8 cellular contexts compared by ENCODE assay signal in genomic region chr22:36286096-36286957, GRCh38. TPM values are rescaled to one million over a fixed set of nuclear protein-coding genes. Genes with fewer than 3 reads are reported as not detected.
DNase-seq lines count a peak whose midpoint lies in the region; ATAC-seq and TF ChIP-seq lines count a peak whose summit lies in the region.

No MANE protein-coding gene starts in this region.

- POLR2A ChIA-PET in naive thymus-derived CD4-positive, alpha-beta T cell (lab: Charles Lee), result interaction anchor here (1.1 to 1.5 kb wide), 4 partner anchors 8 to 13 kb away, joined by 3 to 4 read pairs (median 4); no protein-coding TSS in a partner anchor

- peaks cover 9% of the 10 kb centered on the region; the same call in 1 of the 2 replicates for H3K9me3 Mint-ChIP-seq in HFFc6
- peaks cover 0 to 26% (median 0%) of the 10 kb centered on the region in 11 donors for H3K9me3 Mint-ChIP-seq in naive thymus-derived CD4-positive, alpha-beta T cell
- H3K9me3 Mint-ChIP-seq in stimulated activated naive B cell treated with anti-CD40 and anti-IgM and Interleukin-4, amounts not matched to agents 10 μg/mL and 1 μg/mL and 100 μg/mL, for 72 hours, result no peaks in the 10 kb centered on the region

- intact Hi-C loops in naive thymus-derived CD4-positive, alpha-beta T cell (cut with micrococcal nuclease), result loop anchor here in 1 of 2 donors (1.0 kb wide), 1 partner anchor 9 kb away; no protein-coding TSS in a partner anchor

- peaks cover 38% of the 10 kb centered on the region for H3K36me3 Mint-ChIP-seq in HFFc6 (ENCODE audit: low read depth)
- H3K36me3 Mint-ChIP-seq in naive thymus-derived CD4-positive, alpha-beta T cell, result peaks cover 19 to 62% (median 39%) of the 10 kb centered on the region in 5 donors
- peaks cover 52 to 73% of the 10 kb centered on the region in 2 donors for H3K36me3 Mint-ChIP-seq in stimulated activated naive B cell treated with anti-CD40 and anti-IgM and Interleukin-4, amounts not matched to agents 10 μg/mL and 1 μg/mL and 100 μg/mL, for 72 hours

- H3K4me2 ChIP-seq in BLaER1, result peak overlapping the region; percentile 68
- H3K4me2 ChIP-seq in OCI-LY3 (ENCODE audit: low read length), result no peak overlapping the region

- no peak overlapping the region for H3K4me3 ChIP-seq in BLaER1
- H3K4me3 ChIP-seq in OCI-LY3 (ENCODE audit: low read length), result no peak overlapping the region
- H3K4me3 ChIP-seq in esophagus (ENCODE audit: low read depth in 1 of 2, low read length in 2 of 2), result no peak overlapping the region
- no peak overlapping the region for H3K4me3 ChIP-seq in naive thymus-derived CD4-positive, alpha-beta T cell (ENCODE audit: low read length)

- H3K27me3 ChIP-seq in BLaER1 (no peaks in the 10 kb centered on the region), OCI-LY3 (ENCODE audit: low read depth, low read length) (no peaks in the 10 kb centered on the region), esophagus (ENCODE audit: control insufficient read depth in 1 of 2, insufficient read depth in 2 of 2, low read length in 2 of 2) (no peaks in the 10 kb centered on the region)
- no peaks in the 10 kb centered on the region for H3K27me3 ChIP-seq in naive thymus-derived CD4-positive, alpha-beta T cell (ENCODE audit: control insufficient read depth in 2 of 2, insufficient read depth in 2 of 2, low read length in 2 of 2)

- WGBS in esophagus, 2 donors, result 58 to 60% methylated on average over 28 of the region's 28 CpGs

- peak overlapping the region; percentile 68; the same call in 1 of the 2 replicates for H3K4me3 Mint-ChIP-seq in HFFc6
- peak overlapping the region in 4 of 10 donors; percentile 4 to 42 (median 22) for H3K4me3 Mint-ChIP-seq in naive thymus-derived CD4-positive, alpha-beta T cell
- H3K4me3 Mint-ChIP-seq in stimulated activated naive B cell treated with anti-CD40 and anti-IgM and Interleukin-4, amounts not matched to agents 10 μg/mL and 1 μg/mL and 100 μg/mL, for 72 hours, result peak overlapping the region; percentile 31 to 53

- no peaks in the 10 kb centered on the region; the same call in 1 of the 2 replicates for H3K9me3 ChIP-seq in BLaER1
- no peaks in the 10 kb centered on the region for H3K9me3 ChIP-seq in OCI-LY3 (ENCODE audit: insufficient read depth, low read length)
- no peaks in the 10 kb centered on the region for H3K9me3 ChIP-seq in esophagus (ENCODE audit: control insufficient read depth in 2 of 2, insufficient read depth in 1 of 2, low read depth in 1 of 2, low read length in 1 of 2)
- no peaks in the 10 kb centered on the region for H3K9me3 ChIP-seq in naive thymus-derived CD4-positive, alpha-beta T cell (ENCODE audit: control insufficient read depth in 2 of 3, low read length in 3 of 3)

- peaks cover 59% of the 10 kb centered on the region for H3K27me3 Mint-ChIP-seq in HFFc6 (ENCODE audit: insufficient read depth)
- H3K27me3 Mint-ChIP-seq in naive thymus-derived CD4-positive, alpha-beta T cell, result no peaks in the 10 kb centered on the region
- no peaks in the 10 kb centered on the region for H3K27me3 Mint-ChIP-seq in stimulated activated naive B cell treated with anti-CD40 and anti-IgM and Interleukin-4, amounts not matched to agents 10 μg/mL and 1 μg/mL and 100 μg/mL, for 72 hours

- peak overlapping the region; percentile 67 for H3K27ac Mint-ChIP-seq in HFFc6
- H3K27ac Mint-ChIP-seq in naive thymus-derived CD4-positive, alpha-beta T cell, result peak overlapping the region; percentile 69 to 97 (median 84)
- peak overlapping the region; percentile 90 for H3K27ac Mint-ChIP-seq in stimulated activated naive B cell treated with anti-CD40 and anti-IgM and Interleukin-4, amounts not matched to agents 10 μg/mL and 1 μg/mL and 100 μg/mL, for 72 hours

- H3K9ac ChIP-seq in BLaER1 (no peak overlapping the region), OCI-LY3 (ENCODE audit: low read length) (no peak overlapping the region)

- H3K4me1 Mint-ChIP-seq in HFFc6 (ENCODE audit: low read depth), result peaks cover 10% of the 10 kb centered on the region; the same call in 1 of the 2 replicates
- peaks cover 18 to 42% (median 28%) of the 10 kb centered on the region in 7 donors for H3K4me1 Mint-ChIP-seq in naive thymus-derived CD4-positive, alpha-beta T cell
- H3K4me1 Mint-ChIP-seq in stimulated activated naive B cell treated with anti-CD40 and anti-IgM and Interleukin-4, amounts not matched to agents 10 μg/mL and 1 μg/mL and 100 μg/mL, for 72 hours, result peaks cover 9 to 12% of the 10 kb centered on the region in 2 donors

- DNase-seq in HFFc6, result peak; percentile 60
- peak; percentile 71 for DNase-seq in activated T-cell treated with anti-CD3 and anti-CD28 coated beads for 48 hours (ENCODE audit: low read depth)
- DNase-seq in naive thymus-derived CD4-positive, alpha-beta T cell, result peak; percentile 47 to 73 (median 60)
- peak; percentile 33 for DNase-seq in stimulated activated naive B cell treated with anti-CD40 and anti-IgM and Interleukin-4, amounts not matched to agents 10 μg/mL and 1 μg/mL and 100 μg/mL, for 72 hours

- ATAC-seq in naive thymus-derived CD4-positive, alpha-beta T cell, result peak; percentile 80
- ATAC-seq in stimulated activated naive B cell treated with anti-CD40 and anti-IgM and Interleukin-4, amounts not matched to agents 10 μg/mL and 1 μg/mL and 100 μg/mL, for 72 hours (replicated peaks), result peak; percentile 87
- ATAC-seq in HG03439 (IDR thresholded peaks at IDR 0.05; ENCODE audit: unreplicated experiment), result no peak

- H4K20me1 ChIP-seq in BLaER1 (peaks cover 79% of the 10 kb centered on the region), OCI-LY3 (ENCODE audit: insufficient read depth, low read length) (no peaks in the 10 kb centered on the region; the same call in 1 of the 2 replicates)

- no peaks in the 10 kb centered on the region for H3K79me2 ChIP-seq in OCI-LY3 (ENCODE audit: low read length)

- peak overlapping the region; percentile 30; the same call in 1 of the 2 replicates for H3K27ac ChIP-seq in BLaER1
- H3K27ac ChIP-seq in OCI-LY3 (ENCODE audit: low read length), result no peak overlapping the region
- peak overlapping the region; percentile 55 to 64 for H3K27ac ChIP-seq in esophagus (ENCODE audit: low read depth in 2 of 2, low read length in 1 of 2)
- peak overlapping the region; percentile 43 for H3K27ac ChIP-seq in naive thymus-derived CD4-positive, alpha-beta T cell (ENCODE audit: low read depth, low read length)

- TF ChIP-seq CTCF in HFFc6 (IDR thresholded peaks at IDR 0.05), result peak; percentile 92
- TF ChIP-seq CTCF in OCI-LY3 (IDR thresholded peaks at IDR 0.05; ENCODE audit: low read depth, low read length), result peak; percentile 97

- H3K4me1 ChIP-seq in BLaER1, result peaks cover 41% of the 10 kb centered on the region
- H3K4me1 ChIP-seq in OCI-LY3 (ENCODE audit: low read length), result no peaks in the 10 kb centered on the region
- H3K4me1 ChIP-seq in esophagus (ENCODE audit: control insufficient read depth in 2 of 2, insufficient read depth in 2 of 2, low read length in 1 of 2), result peaks cover 0 to 2% of the 10 kb centered on the region in 2 donors
- H3K4me1 ChIP-seq in naive thymus-derived CD4-positive, alpha-beta T cell (ENCODE audit: control insufficient read depth in 2 of 2, insufficient read depth in 2 of 2, low read length in 2 of 2), result peaks cover 32 to 34% of the 10 kb centered on the region in 2 donors

- H3K36me3 ChIP-seq in BLaER1, result peaks cover 95% of the 10 kb centered on the region
- peaks cover 77% of the 10 kb centered on the region for H3K36me3 ChIP-seq in OCI-LY3 (replicated peaks; ENCODE audit: low read depth, low read length)
- H3K36me3 ChIP-seq in esophagus (ENCODE audit: control insufficient read depth in 2 of 2, insufficient read depth in 2 of 2, low read length in 1 of 2), result peaks cover 30 to 70% of the 10 kb centered on the region in 2 donors
- peaks cover 52 to 87% (median 62%) of the 10 kb centered on the region in 3 experiments for H3K36me3 ChIP-seq in naive thymus-derived CD4-positive, alpha-beta T cell (ENCODE audit: control insufficient read depth in 2 of 3, insufficient read depth in 3 of 3, low read length in 3 of 3)

- H2AFZ ChIP-seq in OCI-LY3 (ENCODE audit: low read depth, low read length), result no peak overlapping the region

- CTCF ChIA-PET in naive thymus-derived CD4-positive, alpha-beta T cell (lab: Charles Lee), result interaction anchor here (0.7 to 1.5 kb wide), 4 partner anchors 14 to 200 kb away, joined by 3 to 5 read pairs (median 3); no protein-coding TSS in a partner anchor

RNA-seq across cellular contexts. Expression of gene APOL1, which starts 33.4 kb away (rescaled TPM):
- total RNA-seq in HFFc6 (2021; fragmentation: NEBNext Ultra II Directional; extraction: Animal tissue kit (Norgen Biotek cat#: 25700)), result 1 to 10 TPM in 4 of 6 experiments, under 1 TPM in 2; 0.55 to 6.2 (median 4.9) TPM
- 10 to 100 TPM in 1 of 2 donors, 1 to 10 TPM in 1; 9.8 to 10.5 TPM for polyA plus RNA-seq in esophagus
- total RNA-seq in naive thymus-derived CD4-positive, alpha-beta T cell, result 10 to 100 TPM in 4 of 5 experiments, 1 to 10 TPM in 1; 8.6 to 91.1 (median 18.4) TPM
- 10 to 100 TPM in 1 of 2 donors, 1 to 10 TPM in 1; 6.2 to 14.9 TPM for polyA plus RNA-seq in naive thymus-derived CD4-positive, alpha-beta T cell

RNA-seq across cellular contexts. Expression of gene APOL2, which starts 47.0 kb away (rescaled TPM):
- 10 to 100 TPM; 27.7 to 42.5 (median 38.5) TPM for total RNA-seq in HFFc6 (2021; fragmentation: NEBNext Ultra II Directional; extraction: Animal tissue kit (Norgen Biotek cat#: 25700))
- polyA plus RNA-seq in esophagus, result 10 to 100 TPM in 1 of 2 donors, 1 to 10 TPM in 1; 9.2 to 14.9 TPM
- total RNA-seq in naive thymus-derived CD4-positive, alpha-beta T cell, result 100 to 1,000 TPM in 1 of 5 experiments, 10 to 100 TPM in 4; 30.1 to 133 (median 66.9) TPM
- polyA plus RNA-seq in naive thymus-derived CD4-positive, alpha-beta T cell, result 10 to 100 TPM; 13.4 to 14.9 TPM
